ENCODE assay signal across 8 cellular contexts in the genomic region with DNA sequence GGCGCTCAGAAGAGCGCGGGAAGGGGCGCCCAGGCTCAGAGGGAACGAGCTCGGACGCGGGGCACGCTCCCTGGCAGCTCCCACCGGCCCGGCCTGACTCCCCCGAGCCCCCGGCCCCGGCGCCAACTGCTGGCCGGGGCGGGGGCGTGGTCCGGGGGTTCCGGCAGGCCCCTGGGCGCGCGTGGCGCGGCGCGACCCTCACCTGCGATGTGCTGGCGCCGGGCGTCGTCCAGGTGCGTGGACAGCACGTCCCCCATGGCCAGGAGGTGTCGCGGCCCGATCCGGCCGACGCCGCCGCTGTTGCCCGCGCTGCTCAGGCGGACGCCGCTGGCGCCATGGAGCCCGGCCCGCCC. TPM values are rescaled to one million over a fixed set of nuclear protein-coding genes. Genes with fewer than 3 reads are reported as not detected.
DNase-seq lines count a peak whose midpoint lies in the region; ATAC-seq and TF ChIP-seq lines count a peak whose summit lies in the region.

No MANE protein-coding gene starts in this region.

- H3K27me3 ChIP-seq in iPS-18a (ENCODE audit: control insufficient read depth, insufficient read depth, low read length) = peaks cover 14% of the 10 kb centered on the region

- peak; percentile 15 for ATAC-seq in WTC11

- no peaks in the 10 kb centered on the region for H3K36me3 Mint-ChIP-seq in WTC11

- H3K4me1 Mint-ChIP-seq in WTC11 = peaks cover 26% of the 10 kb centered on the region

- TF ChIP-seq CTCF in WTC11 (IDR thresholded peaks at IDR 0.05) = no peak

- H3K4me3 Mint-ChIP-seq in WTC11 = peak overlapping the region; percentile 70

- H3K4me3 ChIP-seq in iPS-18a (ENCODE audit: low read length) = peak overlapping the region; percentile 73

- POLR2A ChIA-PET in WTC11 (lab: Charles Lee) = interaction anchor here (1.7 kb wide), 1 partner anchor 47 kb away, joined by 6 read pairs; no protein-coding TSS in a partner anchor

- H3K27me3 Mint-ChIP-seq in WTC11 (ENCODE audit: low read depth) = peaks cover 10% of the 10 kb centered on the region

- CTCF ChIA-PET in WTC11 (lab: Charles Lee) = interaction anchor here (0.5 to 3.1 kb wide), 14 partner anchors 10 to 209 kb away, joined by 3 to 16 read pairs (median 6); a partner anchor contains a TSS

- H3K9me3 Mint-ChIP-seq in WTC11 = no peaks in the 10 kb centered on the region

- no peak overlapping the region for H3K27ac Mint-ChIP-seq in WTC11

- DNase-seq in NCI-H2196 (lab: John Stamatoyannopoulos, UW; ENCODE audit: unreplicated experiment) (peak; percentile 59), NCI-H2196 treated with DMSO at 0.1 percent for 48 hours (lab: John Stamatoyannopoulos, UW; ENCODE audit: unreplicated experiment) (no peak), WTC11 (ENCODE audit: low spot score) (no peak), NCI-H1048 (lab: John Stamatoyannopoulos, UW) (no peak), NCI-H510A (lab: John Stamatoyannopoulos, UW) (no peak)
- no peak for DNase-seq in stimulated activated CD8-positive, alpha-beta memory T cell treated with anti-CD3 and anti-CD28 coated beads, Interleukin-4, amount 100 ng/mL, for 48 hours

- H3K27ac ChIP-seq in iPS-18a (ENCODE audit: low read length) (no peak overlapping the region), temporal lobe (ENCODE audit: low read depth, low read length) (peak overlapping the region; percentile 17)

- H3K9ac ChIP-seq in iPS-18a (ENCODE audit: low read length) = peak overlapping the region; percentile 70

- H3K9me3 ChIP-seq in iPS-18a (ENCODE audit: control insufficient read depth, low read depth, low read length) = no peaks in the 10 kb centered on the region

- no peaks in the 10 kb centered on the region for H3K36me3 ChIP-seq in iPS-18a (ENCODE audit: control insufficient read depth, low read depth, low read length)

- peaks cover 26% of the 10 kb centered on the region for H3K4me1 ChIP-seq in iPS-18a (ENCODE audit: control insufficient read depth, low read depth, low read length)

TF ChIP-seq in WTC11, 78 proteins besides CTCF, POLR2A, EP300 and RAD21:
- no peak for TF ChIP-seq EMX1 (CRISPR knock-in tag; IDR thresholded peaks at IDR 0.05)
- no peak for TF ChIP-seq NFATC4 (CRISPR knock-in tag; IDR thresholded peaks at IDR 0.05)
- TF ChIP-seq, protein P1, sequence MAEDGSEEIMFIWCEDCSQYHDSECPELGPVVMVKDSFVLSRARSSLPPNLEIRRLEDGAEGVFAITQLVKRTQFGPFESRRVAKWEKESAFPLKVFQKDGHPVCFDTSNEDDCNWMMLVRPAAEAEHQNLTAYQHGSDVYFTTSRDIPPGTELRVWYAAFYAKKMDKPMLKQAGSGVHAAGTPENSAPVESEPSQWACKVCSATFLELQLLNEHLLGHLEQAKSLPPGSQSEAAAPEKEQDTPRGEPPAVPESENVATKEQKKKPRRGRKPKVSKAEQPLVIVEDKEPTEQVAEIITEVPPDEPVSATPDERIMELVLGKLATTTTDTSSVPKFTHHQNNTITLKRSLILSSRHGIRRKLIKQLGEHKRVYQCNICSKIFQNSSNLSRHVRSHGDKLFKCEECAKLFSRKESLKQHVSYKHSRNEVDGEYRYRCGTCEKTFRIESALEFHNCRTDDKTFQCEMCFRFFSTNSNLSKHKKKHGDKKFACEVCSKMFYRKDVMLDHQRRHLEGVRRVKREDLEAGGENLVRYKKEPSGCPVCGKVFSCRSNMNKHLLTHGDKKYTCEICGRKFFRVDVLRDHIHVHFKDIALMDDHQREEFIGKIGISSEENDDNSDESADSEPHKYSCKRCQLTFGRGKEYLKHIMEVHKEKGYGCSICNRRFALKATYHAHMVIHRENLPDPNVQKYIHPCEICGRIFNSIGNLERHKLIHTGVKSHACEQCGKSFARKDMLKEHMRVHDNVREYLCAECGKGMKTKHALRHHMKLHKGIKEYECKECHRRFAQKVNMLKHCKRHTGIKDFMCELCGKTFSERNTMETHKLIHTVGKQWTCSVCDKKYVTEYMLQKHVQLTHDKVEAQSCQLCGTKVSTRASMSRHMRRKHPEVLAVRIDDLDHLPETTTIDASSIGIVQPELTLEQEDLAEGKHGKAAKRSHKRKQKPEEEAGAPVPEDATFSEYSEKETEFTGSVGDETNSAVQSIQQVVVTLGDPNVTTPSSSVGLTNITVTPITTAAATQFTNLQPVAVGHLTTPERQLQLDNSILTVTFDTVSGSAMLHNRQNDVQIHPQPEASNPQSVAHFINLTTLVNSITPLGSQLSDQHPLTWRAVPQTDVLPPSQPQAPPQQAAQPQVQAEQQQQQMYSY (CRISPR knock-in tag; IDR thresholded peaks at IDR 0.05) = no peak
- TF ChIP-seq, protein P2, sequence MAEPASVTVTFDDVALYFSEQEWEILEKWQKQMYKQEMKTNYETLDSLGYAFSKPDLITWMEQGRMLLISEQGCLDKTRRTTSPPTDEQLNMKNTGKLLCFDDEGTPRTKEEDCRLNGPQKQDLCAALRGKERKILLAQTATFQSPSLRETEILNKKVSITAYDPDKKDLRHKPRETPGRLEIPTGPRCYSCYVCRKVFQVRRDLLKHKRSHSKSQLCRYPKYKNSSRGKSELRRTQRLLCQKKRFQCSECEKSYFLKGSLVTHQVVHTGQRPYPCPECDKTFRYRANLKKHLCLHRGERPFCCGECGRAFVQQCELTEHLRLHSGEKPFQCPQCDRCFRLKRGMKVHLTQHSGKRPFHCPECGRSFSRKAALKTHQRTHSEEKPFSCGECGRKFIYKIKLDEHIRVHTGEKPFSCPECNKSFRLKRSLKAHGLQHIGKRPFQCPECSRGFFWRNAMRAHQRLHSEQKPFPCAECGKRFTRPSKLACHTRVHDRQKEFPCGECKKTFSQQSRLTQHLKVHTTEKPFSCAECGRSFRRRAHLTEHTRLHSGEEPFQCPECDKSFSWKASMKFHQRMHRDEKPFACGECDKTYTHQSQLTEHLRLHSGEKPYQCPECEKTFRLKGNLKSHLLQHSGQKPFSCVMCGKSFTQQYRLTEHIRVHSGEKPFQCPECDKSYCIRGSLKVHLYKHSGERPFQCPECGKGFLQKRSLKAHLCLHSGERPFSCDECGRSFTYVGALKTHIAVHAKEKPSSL (CRISPR knock-in tag; conservative IDR thresholded peaks at IDR 0.05) = no peak
- TF ChIP-seq CBFB (CRISPR knock-in tag; IDR thresholded peaks at IDR 0.05; ENCODE audit: low read depth) = no peak
- TF ChIP-seq, protein P3, sequence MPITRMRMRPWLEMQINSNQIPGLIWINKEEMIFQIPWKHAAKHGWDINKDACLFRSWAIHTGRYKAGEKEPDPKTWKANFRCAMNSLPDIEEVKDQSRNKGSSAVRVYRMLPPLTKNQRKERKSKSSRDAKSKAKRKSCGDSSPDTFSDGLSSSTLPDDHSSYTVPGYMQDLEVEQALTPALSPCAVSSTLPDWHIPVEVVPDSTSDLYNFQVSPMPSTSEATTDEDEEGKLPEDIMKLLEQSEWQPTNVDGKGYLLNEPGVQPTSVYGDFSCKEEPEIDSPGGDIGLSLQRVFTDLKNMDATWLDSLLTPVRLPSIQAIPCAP (CRISPR knock-in tag; IDR thresholded peaks at IDR 0.05) = 0 out of 2 replicates have a peak, but pooled peaks have one; percentile 23
- TF ChIP-seq TEAD4 (CRISPR knock-in tag; IDR thresholded peaks at IDR 0.05) = no peak
- TF ChIP-seq HMGA2 (CRISPR knock-in tag; IDR thresholded peaks at IDR 0.05) = no peak
- TF ChIP-seq, protein P4, sequence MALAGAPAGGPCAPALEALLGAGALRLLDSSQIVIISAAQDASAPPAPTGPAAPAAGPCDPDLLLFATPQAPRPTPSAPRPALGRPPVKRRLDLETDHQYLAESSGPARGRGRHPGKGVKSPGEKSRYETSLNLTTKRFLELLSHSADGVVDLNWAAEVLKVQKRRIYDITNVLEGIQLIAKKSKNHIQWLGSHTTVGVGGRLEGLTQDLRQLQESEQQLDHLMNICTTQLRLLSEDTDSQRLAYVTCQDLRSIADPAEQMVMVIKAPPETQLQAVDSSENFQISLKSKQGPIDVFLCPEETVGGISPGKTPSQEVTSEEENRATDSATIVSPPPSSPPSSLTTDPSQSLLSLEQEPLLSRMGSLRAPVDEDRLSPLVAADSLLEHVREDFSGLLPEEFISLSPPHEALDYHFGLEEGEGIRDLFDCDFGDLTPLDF (CRISPR knock-in tag; IDR thresholded peaks at IDR 0.05) = no peak
- TF ChIP-seq MYBL2 (CRISPR knock-in tag; IDR thresholded peaks at IDR 0.05) = no peak
- TF ChIP-seq, protein P5, sequence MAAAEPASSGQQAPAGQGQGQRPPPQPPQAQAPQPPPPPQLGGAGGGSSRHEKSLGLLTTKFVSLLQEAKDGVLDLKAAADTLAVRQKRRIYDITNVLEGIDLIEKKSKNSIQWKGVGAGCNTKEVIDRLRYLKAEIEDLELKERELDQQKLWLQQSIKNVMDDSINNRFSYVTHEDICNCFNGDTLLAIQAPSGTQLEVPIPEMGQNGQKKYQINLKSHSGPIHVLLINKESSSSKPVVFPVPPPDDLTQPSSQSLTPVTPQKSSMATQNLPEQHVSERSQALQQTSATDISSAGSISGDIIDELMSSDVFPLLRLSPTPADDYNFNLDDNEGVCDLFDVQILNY (CRISPR knock-in tag; IDR thresholded peaks at IDR 0.05) = peak; percentile 56; the same call in 1 of the 2 replicates
- TF ChIP-seq, protein P6, sequence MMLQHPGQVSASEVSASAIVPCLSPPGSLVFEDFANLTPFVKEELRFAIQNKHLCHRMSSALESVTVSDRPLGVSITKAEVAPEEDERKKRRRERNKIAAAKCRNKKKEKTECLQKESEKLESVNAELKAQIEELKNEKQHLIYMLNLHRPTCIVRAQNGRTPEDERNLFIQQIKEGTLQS (CRISPR knock-in tag; conservative IDR thresholded peaks at IDR 0.05) = no peak
- no peak for TF ChIP-seq NR1H2 (CRISPR knock-in tag; IDR thresholded peaks at IDR 0.05)
- TF ChIP-seq ZBTB21 (CRISPR knock-in tag; IDR thresholded peaks at IDR 0.05; ENCODE audit: borderline replicate concordance) = no peak
- no peak for TF ChIP-seq OVOL2 (CRISPR knock-in tag; IDR thresholded peaks at IDR 0.05; ENCODE audit: borderline replicate concordance)
TF ChIP-seq in WTC11: peak in this region for 2.

RNA-seq across cellular contexts. Expression of a gene that starts 43.5 kb away (rescaled TPM):
- total RNA-seq in WTC11 (2021) = 37.1 to 45.6 TPM (median 40.3 TPM) in 3 replicates
- 93.9 TPM for total RNA-seq in temporal lobe
